Comparison of ENCODE assay signal across 7 cellular contexts in genomic region chr5:179907570-179908324, GRCh38. TPM values are rescaled to one million over a fixed set of nuclear protein-coding genes. Genes with fewer than 3 reads are reported as not detected.
A peak's percentile ranks its signal among the peaks of the same experiment; 100 is the strongest.
DNase-seq lines count a peak whose midpoint lies in the region; ATAC-seq, FAIRE-seq and TF ChIP-seq lines count a peak whose summit lies in the region.

Gene TBC1D9B (minus strand): TSS chr5:179907897. CDS start chr5:179907821, 76 bp downstream.

- peaks cover 46% of the 10 kb centered on the region for H3K79me2 ChIP-seq in mammary epithelial cell (ENCODE audit: insufficient read depth, low read length)

- H3K4me3 ChIP-seq in mammary epithelial cell (replicated peaks in 1 of 3; ENCODE audit: insufficient read depth in 1 of 3, low read depth in 2 of 3, low read length in 3 of 3): peak within 1 kb of the TSS; percentile 82 to 94 (median 91)

- H3K27ac ChIP-seq in mammary epithelial cell (ENCODE audit: insufficient read depth, low read depth, low read length): peak within 1 kb of the TSS; percentile 44

- H3K4me2 ChIP-seq in mammary epithelial cell (ENCODE audit: insufficient read depth, low read depth, low read length): peak within 1 kb of the TSS; percentile 99

- TF ChIP-seq POLR2A in GM12892 (IDR thresholded peaks at IDR 0.05; ENCODE audit: low read depth, low read length): peak; percentile 75; the same call in 1 of the 2 replicates

- DNase-seq in GM12892 (ENCODE audit: insufficient read length) (peak; percentile 78), HEK293T (ENCODE audit: extremely low spot score) (peak; percentile 93), MV-4-11 (lab: John Stamatoyannopoulos, UW) (peak; percentile 67), WTC11 (ENCODE audit: low spot score) (peak; percentile 60), mammary epithelial cell (peak; percentile 60), immature natural killer cell (peak; percentile 69 to 79 (median 74)), smooth muscle cell of the brain vasculature (ENCODE audit: low read depth, low spot score) (peak; percentile 10)

- H3K27ac Mint-ChIP-seq in WTC11: no peak within 1 kb of the TSS
- H3K27ac Mint-ChIP-seq in immature natural killer cell: peak within 1 kb of the TSS in 5 of 6 donors; percentile 60 to 90 (median 85)

- H3K4me1 Mint-ChIP-seq in WTC11 (peaks cover 3% of the 10 kb centered on the region; the same call in 1 of the 2 replicates), immature natural killer cell (peaks cover 22 to 23% of the 10 kb centered on the region in 2 donors)

- peak within 1 kb of the TSS; percentile 68 for H3K9ac ChIP-seq in mammary epithelial cell (ENCODE audit: insufficient read depth, low read length)

- H3K27me3 ChIP-seq in mammary epithelial cell (ENCODE audit: insufficient read depth, low read length): no peaks in the 10 kb centered on the region

- intact Hi-C loops in mammary epithelial cell (cut with micrococcal nuclease): loop anchor here (2.0 to 5.0 kb wide), 4 partner anchors 101 to 183 kb away; partner anchors contain the start of genes MGAT4B and RNF130

- peaks cover under 1% of the 10 kb centered on the region; the same call in 1 of the 2 replicates for H3K27me3 Mint-ChIP-seq in WTC11 (ENCODE audit: low read depth)
- H3K27me3 Mint-ChIP-seq in immature natural killer cell (ENCODE audit: low read depth in 3 of 3): peaks cover 1 to 5% (median 3%) of the 10 kb centered on the region in 3 donors

- H4K20me1 ChIP-seq in mammary epithelial cell (ENCODE audit: insufficient read depth, low read length): no peaks in the 10 kb centered on the region

- H3K4me3 Mint-ChIP-seq in WTC11 (peak within 1 kb of the TSS; percentile 81), immature natural killer cell (peak within 1 kb of the TSS; percentile 85 to 88 (median 87))

- no TSS peak for BruUV-seq in mammary epithelial cell (replicated peaks; lab: Mats Ljungman, UMichigan)

- dilution Hi-C loops in mammary epithelial cell (cut with HindIII; ENCODE audit: low sequenced_read_pairs): no loop called here

- no peaks in the 10 kb centered on the region for H3K9me3 Mint-ChIP-seq in WTC11
- no peaks in the 10 kb centered on the region for H3K9me3 Mint-ChIP-seq in immature natural killer cell

- H3K36me3 ChIP-seq in mammary epithelial cell (ENCODE audit: insufficient read depth, low read length): peaks cover 8% of the 10 kb centered on the region

- peak; percentile 86 for FAIRE-seq in GM12892 (lab: Jason Lieb, UNC)

- ATAC-seq in WTC11: peak; percentile 68

- H2AFZ ChIP-seq in mammary epithelial cell (ENCODE audit: low read depth, low read length): peak within 1 kb of the TSS; percentile 96

- CTCF ChIA-PET in HEK293T (lab: Yijun Ruan, JAX): interaction anchor here (0.6 to 1.1 kb wide), 3 partner anchors 25 to 192 kb away, joined by 3 to 4 read pairs (median 3); no protein-coding TSS in a partner anchor
- CTCF ChIA-PET in WTC11 (lab: Charles Lee): interaction anchor here (0.5 to 2.6 kb wide), 10 partner anchors 8 to 719 kb away, joined by 3 to 19 read pairs (median 3); no protein-coding TSS in a partner anchor
- CTCF ChIA-PET in mammary epithelial cell (lab: Charles Lee; ENCODE audit: low non-redundant PET): no interaction called here

- TF ChIP-seq CTCF in WTC11 (IDR thresholded peaks at IDR 0.05) (peak; percentile 41; the same call in 1 of the 2 replicates), mammary epithelial cell (conservative IDR thresholded peaks at IDR 0.05 in 1 of 2, IDR thresholded peaks at IDR 0.05 in 1 of 2; ENCODE audit: extremely low read depth in 1 of 2, insufficient read depth in 1 of 2, low read depth in 1 of 2, low read length in 2 of 2) (peak; percentile 23 to 24)

- H3K36me3 Mint-ChIP-seq in WTC11 (peaks cover 18% of the 10 kb centered on the region), immature natural killer cell (peaks cover 3 to 4% (median 4%) of the 10 kb centered on the region in 3 donors)

- peaks cover 13% of the 10 kb centered on the region for H3K4me1 ChIP-seq in mammary epithelial cell (ENCODE audit: insufficient read depth, low read length)

- in situ Hi-C loops in mammary epithelial cell (cut with MboI; ENCODE audit: low sequenced_read_pairs in 2 of 2): loop anchor here in 1 of 2 donors (10.0 kb wide), 1 partner anchor 103 kb away; the partner anchor contains the start of gene MGAT4B

- H3K9me3 ChIP-seq in mammary epithelial cell (replicated peaks; ENCODE audit: insufficient read depth, low read length): no peaks in the 10 kb centered on the region

- POLR2A ChIA-PET in HEK293T (lab: Yijun Ruan, JAX): interaction anchor here (0.8 kb wide), 1 partner anchor 183 kb away, joined by 4 read pairs; no protein-coding TSS in a partner anchor
- POLR2A ChIA-PET in WTC11 (lab: Charles Lee): no interaction called here

- 14% methylated on average over 9 of the region's 102 CpGs for WGBS in mammary epithelial cell (ENCODE audit: low coverage, missing lambda C conversion rate)

TF ChIP-seq in HEK293T, 16 proteins besides CTCF, POLR2A, EP300 and RAD21:
- TF ChIP-seq BHLHE40 (IDR thresholded peaks at IDR 0.05; ENCODE audit: borderline replicate concordance): no peak
- TF ChIP-seq FOXM1 (IDR thresholded peaks at IDR 0.05; ENCODE audit: borderline replicate concordance): 0 out of 2 replicates have a peak, but pooled peaks have one; percentile 6
- no peak for TF ChIP-seq CTBP1 (IDR thresholded peaks at IDR 0.05; ENCODE audit: borderline replicate concordance)
- TF ChIP-seq SP1 (IDR thresholded peaks at IDR 0.05): no peak
- no peak for TF ChIP-seq PKNOX1 (IDR thresholded peaks at IDR 0.05)
- no peak for TF ChIP-seq FOXA1 (IDR thresholded peaks at IDR 0.05)
- TF ChIP-seq ELF4 (IDR thresholded peaks at IDR 0.05): no peak
- no peak for TF ChIP-seq FOXK2 (IDR thresholded peaks at IDR 0.05)
- TF ChIP-seq TARDBP (IDR thresholded peaks at IDR 0.05): no peak
- peak; percentile 36; the same call in 1 of the 2 replicates for TF ChIP-seq L3MBTL2 (conservative IDR thresholded peaks at IDR 0.05)
- TF ChIP-seq NFRKB (IDR thresholded peaks at IDR 0.05): no peak
- TF ChIP-seq SUZ12 (IDR thresholded peaks at IDR 0.05): no peak
- no peak for TF ChIP-seq HDGF (IDR thresholded peaks at IDR 0.05; ENCODE audit: borderline replicate concordance)
- TF ChIP-seq ZNF384 (IDR thresholded peaks at IDR 0.05): no peak
- TF ChIP-seq LEF1 (IDR thresholded peaks at IDR 0.05; ENCODE audit: borderline replicate concordance): no peak
- TF ChIP-seq ARNT (IDR thresholded peaks at IDR 0.05): peak; percentile 70

TF ChIP-seq in WTC11, 78 proteins besides CTCF, POLR2A, EP300 and RAD21 (continues in another document):
- TF ChIP-seq HMGXB4 (CRISPR knock-in tag; IDR thresholded peaks at IDR 0.05): peak; percentile 46
- TF ChIP-seq MAX (CRISPR knock-in tag; IDR thresholded peaks at IDR 0.05): no peak; the same call in 1 of the 2 replicates
- no peak for TF ChIP-seq NFYB (CRISPR knock-in tag; conservative IDR thresholded peaks at IDR 0.05; ENCODE audit: low read depth)
- TF ChIP-seq ZBTB21 (CRISPR knock-in tag; IDR thresholded peaks at IDR 0.05; ENCODE audit: borderline replicate concordance): 0 out of 2 replicates have a peak, but pooled peaks have one; percentile 40
- no peak for TF ChIP-seq ZNF121 (CRISPR knock-in tag; IDR thresholded peaks at IDR 0.05)
- no peak for TF ChIP-seq ZNF232 (CRISPR knock-in tag; IDR thresholded peaks at IDR 0.05)
- TF ChIP-seq SP1 (CRISPR knock-in tag; conservative IDR thresholded peaks at IDR 0.05): peak; percentile 50
- TF ChIP-seq ZNF281 (CRISPR knock-in tag; IDR thresholded peaks at IDR 0.05): no peak

RNA-seq across cellular contexts. Expression of gene TBC1D9B, which starts in this region (rescaled TPM):
- 35.9 TPM for polyA plus RNA-seq in GM12892 (2012; ENCODE audit: missing spikeins)
- 64.9 to 70.9 TPM (median 69.0 TPM) in 3 replicates for total RNA-seq in WTC11 (2021)
- total RNA-seq in mammary epithelial cell: 100 to 1,000 TPM in 1 of 2 donors, 10 to 100 TPM in 1; 71.0 to 112 TPM
- polyA plus RNA-seq in mammary epithelial cell: 71.5 TPM
- 137 TPM for polyA minus RNA-seq in mammary epithelial cell
- polyA plus RNA-seq in immature natural killer cell: 10 to 100 TPM; 11.7 to 50.8 (median 14.5) TPM

Comparison
In these comparisons a context has a peak if more than half of its experiments do, and no peak if none do; other contexts are left out.
1. Peak in every context shown above with its lines: DNase-seq, ATAC-seq, H3K4me3 ChIP-seq and H3K27ac ChIP-seq.
2. DNase-seq: peak in every context shown above with its lines; median percentile 93 in HEK293T; 78 in GM12892; 74 in immature natural killer cell; 67 in MV-4-11; 60 in WTC11; 60 in mammary epithelial cell; 10 in smooth muscle cell of the brain vasculature.